ENCODE assay signal across 12 cellular contexts in the genomic region with DNA sequence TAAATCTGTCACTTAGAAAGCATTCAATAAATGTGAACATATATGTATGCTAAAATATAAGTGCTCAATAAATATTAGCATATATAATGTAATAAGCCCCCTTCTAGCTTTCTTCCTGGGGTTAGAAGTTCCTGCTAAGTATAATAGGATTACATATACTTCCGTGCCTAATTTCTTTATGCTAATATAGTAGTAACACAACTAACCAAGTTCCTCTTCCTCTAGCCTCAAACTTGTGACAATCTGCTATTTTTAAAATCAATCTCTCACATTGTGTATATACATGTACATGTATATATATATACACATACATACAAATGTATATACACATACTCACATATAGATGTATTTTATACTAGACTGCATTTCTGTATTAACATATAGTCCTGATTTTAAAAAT.
"Had no signal": no experiment of that assay in that cellular context is flagged by ENCODE, and none has a peak within 500 bp of the region (broad histone marks: within the 10 kb centered on the region; RNA-seq: fewer than 3 reads in every experiment).

No MANE protein-coding gene starts in this region.

- H3K9me3 Mint-ChIP-seq: activated CD8-positive, alpha-beta T cell treated with anti-CD3 and anti-CD28 coated beads for 36 hours; activated T-helper 1 cell treated with anti-CD3 and anti-CD28 coated beads, Interleukin-12 subunit alpha, Interleukin-12 subunit beta, Interleukin-2, Interleukin-4 antibody, amounts not matched to agents 30 ng/mL and 10 ng/mL and 1 ng/mL, durations not matched to agents 14 hours and 24 hours and 36 hours had no signal

- DNase-seq: activated CD4-positive, alpha-beta T cell treated with anti-CD3 and anti-CD28 coated beads for 4 hours; activated CD8-positive, alpha-beta T cell treated with anti-CD3 and anti-CD28 coated beads for 36 hours; activated naive CD4-positive, alpha-beta T cell; dorsolateral prefrontal cortex; hypothalamus; kidney glomerular epithelial cell; retina; stimulated activated CD4-positive, alpha-beta T cell treated with anti-CD3 and anti-CD28 coated beads, Interleukin-15, amount 100 ng/mL, for 24 hours; stimulated activated CD4-positive, alpha-beta T cell treated with anti-CD3 and anti-CD28 coated beads, Interleukin-4, amount 100 ng/mL, for 4 hours; tibial artery had no signal

- ATAC-seq: activated CD8-positive, alpha-beta T cell treated with anti-CD3 and anti-CD28 coated beads for 36 hours had no signal

- H3K4me3 Mint-ChIP-seq: activated CD8-positive, alpha-beta T cell treated with anti-CD3 and anti-CD28 coated beads for 36 hours; activated T-helper 1 cell treated with anti-CD3 and anti-CD28 coated beads, Interleukin-12 subunit alpha, Interleukin-12 subunit beta, Interleukin-2, Interleukin-4 antibody, amounts not matched to agents 30 ng/mL and 10 ng/mL and 1 ng/mL, durations not matched to agents 14 hours and 24 hours and 36 hours had no signal

- FAIRE-seq: bronchial epithelial cell had no signal

- H3K27ac Mint-ChIP-seq: activated CD8-positive, alpha-beta T cell treated with anti-CD3 and anti-CD28 coated beads for 36 hours; activated T-helper 1 cell treated with anti-CD3 and anti-CD28 coated beads, Interleukin-12 subunit alpha, Interleukin-12 subunit beta, Interleukin-2, Interleukin-4 antibody, amounts not matched to agents 30 ng/mL and 10 ng/mL and 1 ng/mL, durations not matched to agents 14 hours and 24 hours and 36 hours had no signal

- H3K27me3 Mint-ChIP-seq: activated CD8-positive, alpha-beta T cell treated with anti-CD3 and anti-CD28 coated beads for 36 hours had no signal
